10 cellular contexts compared by ENCODE assay signal in genomic region chr20:50655325-50655880, GRCh38. TPM values are rescaled to one million over a fixed set of nuclear protein-coding genes. Genes with fewer than 3 reads are reported as not detected.
A peak's percentile ranks its signal among the peaks of the same experiment; 100 is the strongest.
DNase-seq lines count a peak whose midpoint lies in the region; ATAC-seq and TF ChIP-seq lines count a peak whose summit lies in the region.
"Had no signal": no experiment of that assay in that cellular context is flagged by ENCODE, and none has a peak within 500 bp of the region (broad histone marks: within the 10 kb centered on the region; RNA-seq: fewer than 3 reads in every experiment).

No MANE protein-coding gene starts in this region.

- no peak overlapping the region for H3K27ac Mint-ChIP-seq in MCF 10A (ENCODE audit: low read depth, unreplicated experiment)
- H3K27ac Mint-ChIP-seq in activated naive CD4-positive, alpha-beta T cell treated with anti-CD3 and anti-CD28 coated beads, Interleukin-2, amount 50 U/mL, for 72 hours, result no peak overlapping the region

- H3K4me1 Mint-ChIP-seq in MCF 10A (ENCODE audit: insufficient read depth, unreplicated experiment), result peaks cover 6% of the 10 kb centered on the region

- H3K4me1 ChIP-seq in breast epithelium (peaks cover 0 to 11% of the 10 kb centered on the region in 2 donors), esophagus (ENCODE audit: control insufficient read depth in 2 of 2, insufficient read depth in 2 of 2, low read length in 1 of 2) (no peaks in the 10 kb centered on the region), mucosa of rectum (ENCODE audit: control insufficient read depth in 2 of 2, insufficient read depth in 2 of 2, low read length in 2 of 2) (peaks cover 0 to 2% of the 10 kb centered on the region in 2 donors), vagina (peaks cover 60% of the 10 kb centered on the region)

- no TSS peak for BruUV-seq in MCF 10A (replicated peaks; lab: Mats Ljungman, UMichigan)

- in situ Hi-C loops in GM13977 (cut with MboI; ENCODE audit: low pct_unique_long_range_greater_than_20kb, low sequenced_read_pairs, unreplicated experiment), result no loop called here

- DNase-seq in breast epithelium (ENCODE audit: low spot score in 2 of 2) (peak in 1 of 2 donors; percentile 65), MCF 10A (ENCODE audit: unreplicated experiment) (no peak), vagina (ENCODE audit: extremely low spot score in 2 of 2) (peak in 1 of 2 donors; percentile 96), GM13977 (ENCODE audit: low spot score) (no peak)
- no peak for DNase-seq in activated naive CD4-positive, alpha-beta T cell treated with anti-CD3 and anti-CD28 coated beads, Interleukin-2, amount 50 U/mL, for 72 hours (ENCODE audit: low spot score in 2 of 2)
- no peak for DNase-seq in stimulated activated naive CD4-positive, alpha-beta T cell treated with Interleukin-2 at 50 U/mL for 16 hours (lab: John Stamatoyannopoulos, UW)

- CTCF ChIA-PET in MCF 10A (lab: Yijun Ruan, JAX), result interaction anchor here (0.6 kb wide), 2 partner anchors 13 to 72 kb away, joined by 3 to 4 read pairs; no protein-coding TSS in a partner anchor

- no peak for ATAC-seq in activated naive CD4-positive, alpha-beta T cell treated with anti-CD3 and anti-CD28 coated beads, Interleukin-2, amount 50 U/mL, for 72 hours

- H3K9me3 Mint-ChIP-seq in MCF 10A (ENCODE audit: unreplicated experiment), result no peaks in the 10 kb centered on the region
- H3K9me3 Mint-ChIP-seq in activated naive CD4-positive, alpha-beta T cell treated with anti-CD3 and anti-CD28 coated beads, Interleukin-2, amount 50 U/mL, for 72 hours, result no peaks in the 10 kb centered on the region

- 55 to 65% methylated on average over 15 of the region's 15 CpGs for WGBS in esophagus, 2 donors

- H3K36me3 Mint-ChIP-seq in MCF 10A (ENCODE audit: insufficient read depth, unreplicated experiment), result no peaks in the 10 kb centered on the region
- H3K36me3 Mint-ChIP-seq in activated naive CD4-positive, alpha-beta T cell treated with anti-CD3 and anti-CD28 coated beads, Interleukin-2, amount 50 U/mL, for 72 hours, result no peaks in the 10 kb centered on the region

- no peak for TF ChIP-seq POLR2A in breast epithelium (IDR thresholded peaks at IDR 0.05)
- TF ChIP-seq POLR2A in vagina (IDR thresholded peaks at IDR 0.05), result no peak

- no peaks in the 10 kb centered on the region for H3K36me3 ChIP-seq in breast epithelium
- H3K36me3 ChIP-seq in esophagus (ENCODE audit: control insufficient read depth in 2 of 2, insufficient read depth in 2 of 2, low read length in 1 of 2), result no peaks in the 10 kb centered on the region
- no peaks in the 10 kb centered on the region for H3K36me3 ChIP-seq in mucosa of rectum (ENCODE audit: control insufficient read depth in 2 of 2, insufficient read depth in 2 of 2, low read length in 2 of 2)
- no peaks in the 10 kb centered on the region for H3K36me3 ChIP-seq in vagina

- H3K27ac ChIP-seq in breast epithelium (peak overlapping the region; percentile 76 to 92), esophagus (ENCODE audit: low read depth in 2 of 2, low read length in 1 of 2) (peak overlapping the region; percentile 57), mucosa of rectum (ENCODE audit: low read depth in 2 of 2, low read length in 2 of 2) (peak overlapping the region; percentile 71 to 76), vagina (peak overlapping the region; percentile 80)
- H3K27ac ChIP-seq: C4-2B had no signal

- no peak overlapping the region for H3K4me3 Mint-ChIP-seq in MCF 10A (ENCODE audit: unreplicated experiment)

- H3K9ac ChIP-seq in mucosa of rectum (ENCODE audit: low read depth in 1 of 2, low read length in 2 of 2), result peak overlapping the region; percentile 7 to 24

- H3K9me3 ChIP-seq in breast epithelium (no peaks in the 10 kb centered on the region), esophagus (ENCODE audit: control insufficient read depth in 2 of 2, insufficient read depth in 1 of 2, low read depth in 1 of 2, low read length in 1 of 2) (no peaks in the 10 kb centered on the region), mucosa of rectum (ENCODE audit: control insufficient read depth in 2 of 2, low read length in 2 of 2) (no peaks in the 10 kb centered on the region), vagina (no peaks in the 10 kb centered on the region)

- H3K27me3 ChIP-seq in breast epithelium, result no peaks in the 10 kb centered on the region
- no peaks in the 10 kb centered on the region for H3K27me3 ChIP-seq in esophagus (ENCODE audit: control insufficient read depth in 1 of 2, insufficient read depth in 2 of 2, low read length in 2 of 2)
- H3K27me3 ChIP-seq in mucosa of rectum (ENCODE audit: control insufficient read depth in 2 of 2, insufficient read depth in 2 of 2, low read length in 2 of 2), result no peaks in the 10 kb centered on the region
- H3K27me3 ChIP-seq in vagina, result no peaks in the 10 kb centered on the region

- POLR2A ChIA-PET in MCF 10A (lab: Yijun Ruan, JAX), result no interaction called here

- intact Hi-C loops in breast epithelium (cut with DNase I; ENCODE audit: low total_unique reads), result no loop called here
- intact Hi-C loops in MCF 10A (cut with micrococcal nuclease), result no loop called here
- intact Hi-C loops in vagina (cut with DNase I), result no loop called here

- no peak for TF ChIP-seq CTCF in breast epithelium (IDR thresholded peaks at IDR 0.05)
- TF ChIP-seq CTCF in MCF 10A (IDR thresholded peaks at IDR 0.05; ENCODE audit: unreplicated experiment), result no peak
- no peak for TF ChIP-seq CTCF in vagina (IDR thresholded peaks at IDR 0.05)
- no peak for TF ChIP-seq CTCF in GM13977 (IDR thresholded peaks at IDR 0.05; ENCODE audit: extremely low read depth, insufficient read depth, missing control alignments)

- H3K27me3 Mint-ChIP-seq in MCF 10A (ENCODE audit: insufficient read depth, unreplicated experiment), result no peaks in the 10 kb centered on the region

- H3K4me3 ChIP-seq in breast epithelium (peak overlapping the region in 2 of 3 donors; percentile 0 to 42), esophagus (ENCODE audit: low read depth in 1 of 2, low read length in 2 of 2) (no peak overlapping the region), mucosa of rectum (ENCODE audit: low read length in 2 of 2) (no peak overlapping the region), vagina (no peak overlapping the region)

RNA-seq across cellular contexts. Expression of gene RIPOR3, which starts 35.9 kb away (rescaled TPM):
- total RNA-seq in breast epithelium (10 to 100 TPM in 2 of 3 donors, 1 to 10 TPM in 1; 4.5 to 35.5 (median 26.9) TPM), MCF 10A (2022) (not detected in 2 replicates), vagina (38.1 TPM)
- polyA plus RNA-seq in esophagus, result 1 to 10 TPM; 2.6 to 5.2 TPM
- total RNA-seq in activated naive CD4-positive, alpha-beta T cell treated with anti-CD3 and anti-CD28 coated beads, Interleukin-2, amount 50 U/mL, for 72 hours, result under 1 TPM in 1 of 2 donors, not detected in 1; 0.08 TPM
- total RNA-seq: endothelial cell of umbilical vein had no signal
- polyA plus RNA-seq: endothelial cell of umbilical vein had no signal

Comparison
In these comparisons a context has a peak if more than half of its experiments do, and no peak if none do; other contexts are left out.
1. H3K4me3 ChIP-seq: peak in breast epithelium (2 of 3); none in esophagus (0 of 2), mucosa of rectum (0 of 2) and vagina (0 of 2).
2. Peak in every context shown above with its lines, with median percentiles within 50 percentile points of each other: H3K27ac ChIP-seq.